ENCODE assay signal across 1 cellular context in the genomic region with DNA sequence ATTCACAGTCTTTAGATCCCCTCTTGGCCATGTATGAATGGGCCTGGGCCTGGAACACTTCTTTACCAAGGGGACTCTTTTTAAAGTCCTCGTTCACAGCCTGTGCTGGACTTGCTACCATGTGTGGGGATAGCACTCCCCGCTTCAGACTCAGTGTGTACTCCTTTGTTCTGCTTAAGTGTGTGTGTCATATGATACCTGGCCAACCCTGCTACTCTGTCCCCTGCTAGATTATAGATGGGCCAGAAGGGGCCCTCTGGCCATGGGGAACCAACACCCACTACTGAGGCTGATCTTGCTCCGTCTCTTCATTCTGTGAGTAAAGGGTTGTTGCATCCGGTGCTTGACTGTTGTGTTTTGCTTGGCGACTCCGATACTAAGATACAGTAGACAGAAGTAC.
TF ChIP-seq lines count a peak whose summit lies in the region.

No MANE protein-coding gene starts in this region.

TF ChIP-seq in GM23338, 12 proteins besides CTCF, POLR2A, EP300 and RAD21 (continued from another document):
- TF ChIP-seq, protein P1, sequence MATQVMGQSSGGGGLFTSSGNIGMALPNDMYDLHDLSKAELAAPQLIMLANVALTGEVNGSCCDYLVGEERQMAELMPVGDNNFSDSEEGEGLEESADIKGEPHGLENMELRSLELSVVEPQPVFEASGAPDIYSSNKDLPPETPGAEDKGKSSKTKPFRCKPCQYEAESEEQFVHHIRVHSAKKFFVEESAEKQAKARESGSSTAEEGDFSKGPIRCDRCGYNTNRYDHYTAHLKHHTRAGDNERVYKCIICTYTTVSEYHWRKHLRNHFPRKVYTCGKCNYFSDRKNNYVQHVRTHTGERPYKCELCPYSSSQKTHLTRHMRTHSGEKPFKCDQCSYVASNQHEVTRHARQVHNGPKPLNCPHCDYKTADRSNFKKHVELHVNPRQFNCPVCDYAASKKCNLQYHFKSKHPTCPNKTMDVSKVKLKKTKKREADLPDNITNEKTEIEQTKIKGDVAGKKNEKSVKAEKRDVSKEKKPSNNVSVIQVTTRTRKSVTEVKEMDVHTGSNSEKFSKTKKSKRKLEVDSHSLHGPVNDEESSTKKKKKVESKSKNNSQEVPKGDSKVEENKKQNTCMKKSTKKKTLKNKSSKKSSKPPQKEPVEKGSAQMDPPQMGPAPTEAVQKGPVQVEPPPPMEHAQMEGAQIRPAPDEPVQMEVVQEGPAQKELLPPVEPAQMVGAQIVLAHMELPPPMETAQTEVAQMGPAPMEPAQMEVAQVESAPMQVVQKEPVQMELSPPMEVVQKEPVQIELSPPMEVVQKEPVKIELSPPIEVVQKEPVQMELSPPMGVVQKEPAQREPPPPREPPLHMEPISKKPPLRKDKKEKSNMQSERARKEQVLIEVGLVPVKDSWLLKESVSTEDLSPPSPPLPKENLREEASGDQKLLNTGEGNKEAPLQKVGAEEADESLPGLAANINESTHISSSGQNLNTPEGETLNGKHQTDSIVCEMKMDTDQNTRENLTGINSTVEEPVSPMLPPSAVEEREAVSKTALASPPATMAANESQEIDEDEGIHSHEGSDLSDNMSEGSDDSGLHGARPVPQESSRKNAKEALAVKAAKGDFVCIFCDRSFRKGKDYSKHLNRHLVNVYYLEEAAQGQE (IDR thresholded peaks at IDR 0.05; ENCODE audit: unreplicated experiment) = no peak
- TF ChIP-seq ZNF114 (CRISPR knock-in tag; IDR thresholded peaks at IDR 0.05) (no peak), ETS1 (IDR thresholded peaks at IDR 0.05) (no peak), ZNF462 (CRISPR knock-in tag; IDR thresholded peaks at IDR 0.05) (no peak), JUNB (IDR thresholded peaks at IDR 0.05; ENCODE audit: unreplicated experiment) (no peak), EZH2phosphoT487 (IDR thresholded peaks at IDR 0.05; ENCODE audit: unreplicated experiment) (no peak)
TF ChIP-seq in GM23338: peak in this region for 0.
